2 cellular contexts compared by ENCODE assay signal in the genomic region with DNA sequence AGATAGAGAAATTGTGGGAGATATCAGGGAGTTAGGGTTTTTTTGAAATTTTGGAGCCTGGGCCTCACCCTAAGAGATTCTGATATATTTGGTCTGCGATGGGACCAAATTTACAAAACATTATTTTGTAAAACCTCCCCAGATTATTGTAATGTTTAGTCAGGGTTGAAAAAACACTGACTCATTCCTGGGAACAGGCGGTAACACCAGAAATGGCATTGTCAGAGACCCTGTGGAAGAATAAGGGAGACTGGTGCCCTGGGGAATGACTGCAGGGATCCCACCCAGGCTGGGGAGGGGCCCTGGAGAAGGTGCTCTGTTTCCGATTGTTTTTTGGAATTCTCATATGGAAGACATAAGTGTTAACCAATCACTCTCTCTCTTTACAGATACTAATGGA.
TF ChIP-seq lines count a peak whose summit lies in the region.

No MANE protein-coding gene starts in this region.

TF ChIP-seq in WTC11, 78 proteins besides CTCF, POLR2A, EP300 and RAD21 (continued from another document):
- TF ChIP-seq, protein P1, sequence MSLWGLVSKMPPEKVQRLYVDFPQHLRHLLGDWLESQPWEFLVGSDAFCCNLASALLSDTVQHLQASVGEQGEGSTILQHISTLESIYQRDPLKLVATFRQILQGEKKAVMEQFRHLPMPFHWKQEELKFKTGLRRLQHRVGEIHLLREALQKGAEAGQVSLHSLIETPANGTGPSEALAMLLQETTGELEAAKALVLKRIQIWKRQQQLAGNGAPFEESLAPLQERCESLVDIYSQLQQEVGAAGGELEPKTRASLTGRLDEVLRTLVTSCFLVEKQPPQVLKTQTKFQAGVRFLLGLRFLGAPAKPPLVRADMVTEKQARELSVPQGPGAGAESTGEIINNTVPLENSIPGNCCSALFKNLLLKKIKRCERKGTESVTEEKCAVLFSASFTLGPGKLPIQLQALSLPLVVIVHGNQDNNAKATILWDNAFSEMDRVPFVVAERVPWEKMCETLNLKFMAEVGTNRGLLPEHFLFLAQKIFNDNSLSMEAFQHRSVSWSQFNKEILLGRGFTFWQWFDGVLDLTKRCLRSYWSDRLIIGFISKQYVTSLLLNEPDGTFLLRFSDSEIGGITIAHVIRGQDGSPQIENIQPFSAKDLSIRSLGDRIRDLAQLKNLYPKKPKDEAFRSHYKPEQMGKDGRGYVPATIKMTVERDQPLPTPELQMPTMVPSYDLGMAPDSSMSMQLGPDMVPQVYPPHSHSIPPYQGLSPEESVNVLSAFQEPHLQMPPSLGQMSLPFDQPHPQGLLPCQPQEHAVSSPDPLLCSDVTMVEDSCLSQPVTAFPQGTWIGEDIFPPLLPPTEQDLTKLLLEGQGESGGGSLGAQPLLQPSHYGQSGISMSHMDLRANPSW (CRISPR knock-in tag; conservative IDR thresholded peaks at IDR 0.05; ENCODE audit: low read depth): no peak
- TF ChIP-seq NFATC4 (CRISPR knock-in tag; IDR thresholded peaks at IDR 0.05) (no peak), ZNF317 (CRISPR knock-in tag; IDR thresholded peaks at IDR 0.05; ENCODE audit: borderline replicate concordance, low read depth) (no peak), IRF2 (CRISPR knock-in tag; IDR thresholded peaks at IDR 0.05; ENCODE audit: borderline replicate concordance, low read depth) (no peak), CREB1 (CRISPR knock-in tag; IDR thresholded peaks at IDR 0.05) (no peak), GTF2I (CRISPR knock-in tag; conservative IDR thresholded peaks at IDR 0.05) (no peak), CREM (CRISPR knock-in tag; IDR thresholded peaks at IDR 0.05) (no peak)
- TF ChIP-seq, protein P2, sequence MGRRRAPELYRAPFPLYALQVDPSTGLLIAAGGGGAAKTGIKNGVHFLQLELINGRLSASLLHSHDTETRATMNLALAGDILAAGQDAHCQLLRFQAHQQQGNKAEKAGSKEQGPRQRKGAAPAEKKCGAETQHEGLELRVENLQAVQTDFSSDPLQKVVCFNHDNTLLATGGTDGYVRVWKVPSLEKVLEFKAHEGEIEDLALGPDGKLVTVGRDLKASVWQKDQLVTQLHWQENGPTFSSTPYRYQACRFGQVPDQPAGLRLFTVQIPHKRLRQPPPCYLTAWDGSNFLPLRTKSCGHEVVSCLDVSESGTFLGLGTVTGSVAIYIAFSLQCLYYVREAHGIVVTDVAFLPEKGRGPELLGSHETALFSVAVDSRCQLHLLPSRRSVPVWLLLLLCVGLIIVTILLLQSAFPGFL (CRISPR knock-in tag; IDR thresholded peaks at IDR 0.05; ENCODE audit: borderline replicate concordance): no peak
- TF ChIP-seq, protein P3, sequence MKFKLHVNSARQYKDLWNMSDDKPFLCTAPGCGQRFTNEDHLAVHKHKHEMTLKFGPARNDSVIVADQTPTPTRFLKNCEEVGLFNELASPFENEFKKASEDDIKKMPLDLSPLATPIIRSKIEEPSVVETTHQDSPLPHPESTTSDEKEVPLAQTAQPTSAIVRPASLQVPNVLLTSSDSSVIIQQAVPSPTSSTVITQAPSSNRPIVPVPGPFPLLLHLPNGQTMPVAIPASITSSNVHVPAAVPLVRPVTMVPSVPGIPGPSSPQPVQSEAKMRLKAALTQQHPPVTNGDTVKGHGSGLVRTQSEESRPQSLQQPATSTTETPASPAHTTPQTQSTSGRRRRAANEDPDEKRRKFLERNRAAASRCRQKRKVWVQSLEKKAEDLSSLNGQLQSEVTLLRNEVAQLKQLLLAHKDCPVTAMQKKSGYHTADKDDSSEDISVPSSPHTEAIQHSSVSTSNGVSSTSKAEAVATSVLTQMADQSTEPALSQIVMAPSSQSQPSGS (CRISPR knock-in tag; IDR thresholded peaks at IDR 0.05; ENCODE audit: borderline replicate concordance, low read depth): no peak
- TF ChIP-seq, protein P4, sequence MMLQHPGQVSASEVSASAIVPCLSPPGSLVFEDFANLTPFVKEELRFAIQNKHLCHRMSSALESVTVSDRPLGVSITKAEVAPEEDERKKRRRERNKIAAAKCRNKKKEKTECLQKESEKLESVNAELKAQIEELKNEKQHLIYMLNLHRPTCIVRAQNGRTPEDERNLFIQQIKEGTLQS (CRISPR knock-in tag; conservative IDR thresholded peaks at IDR 0.05): no peak

TF ChIP-seq in SK-N-SH treated with all-trans-retinoic acid at 6 μM for 48 hours, 23 proteins besides CTCF, POLR2A, EP300 and RAD21 (continued from another document):
- no peak for TF ChIP-seq OSR1 (CRISPR knock-in tag; IDR thresholded peaks at IDR 0.05)
- TF ChIP-seq TOX (CRISPR knock-in tag; IDR thresholded peaks at IDR 0.05; ENCODE audit: borderline replicate concordance): no peak
- TF ChIP-seq ZFP30 (CRISPR knock-in tag; IDR thresholded peaks at IDR 0.05): no peak
